In the genomic region with DNA sequence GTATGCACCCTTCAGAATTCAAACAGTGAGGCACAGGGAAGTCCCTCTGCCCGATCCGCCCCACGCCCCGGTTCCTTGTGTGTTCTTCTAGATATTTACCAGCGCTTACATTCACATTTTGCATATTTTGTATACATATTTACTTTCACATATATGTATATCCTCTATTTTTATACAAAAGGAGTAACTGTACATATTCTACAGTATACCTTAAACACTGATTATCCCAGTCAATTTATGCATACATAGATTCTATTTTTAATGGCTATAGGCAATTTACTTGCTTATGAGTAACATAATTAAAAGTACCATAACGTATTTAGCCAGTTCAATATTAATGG, we compare ENCODE assay signal across 1 cellular context.
TF ChIP-seq lines count a peak whose summit lies in the region.

No MANE protein-coding gene starts in this region.

TF ChIP-seq in IMR-90, 13 proteins besides CTCF, POLR2A, EP300 and RAD21:
- no peak for TF ChIP-seq CHD1 (IDR thresholded peaks at IDR 0.05; ENCODE audit: low read depth, low read length)
- no peak for TF ChIP-seq BHLHE40 (IDR thresholded peaks at IDR 0.05; ENCODE audit: low read depth, low read length)
- TF ChIP-seq, protein P1, sequence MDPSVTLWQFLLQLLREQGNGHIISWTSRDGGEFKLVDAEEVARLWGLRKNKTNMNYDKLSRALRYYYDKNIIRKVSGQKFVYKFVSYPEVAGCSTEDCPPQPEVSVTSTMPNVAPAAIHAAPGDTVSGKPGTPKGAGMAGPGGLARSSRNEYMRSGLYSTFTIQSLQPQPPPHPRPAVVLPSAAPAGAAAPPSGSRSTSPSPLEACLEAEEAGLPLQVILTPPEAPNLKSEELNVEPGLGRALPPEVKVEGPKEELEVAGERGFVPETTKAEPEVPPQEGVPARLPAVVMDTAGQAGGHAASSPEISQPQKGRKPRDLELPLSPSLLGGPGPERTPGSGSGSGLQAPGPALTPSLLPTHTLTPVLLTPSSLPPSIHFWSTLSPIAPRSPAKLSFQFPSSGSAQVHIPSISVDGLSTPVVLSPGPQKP (IDR thresholded peaks at IDR 0.05; ENCODE audit: borderline replicate concordance, low read depth, low read length) = no peak
- no peak for TF ChIP-seq CEBPB (IDR thresholded peaks at IDR 0.05; ENCODE audit: low read depth, low read length)
- TF ChIP-seq RFX5 (IDR thresholded peaks at IDR 0.05; ENCODE audit: low read depth, low read length) = no peak
- TF ChIP-seq NFE2L2 (IDR thresholded peaks at IDR 0.05; ENCODE audit: low read depth, low read length) = no peak
- TF ChIP-seq, protein P2, sequence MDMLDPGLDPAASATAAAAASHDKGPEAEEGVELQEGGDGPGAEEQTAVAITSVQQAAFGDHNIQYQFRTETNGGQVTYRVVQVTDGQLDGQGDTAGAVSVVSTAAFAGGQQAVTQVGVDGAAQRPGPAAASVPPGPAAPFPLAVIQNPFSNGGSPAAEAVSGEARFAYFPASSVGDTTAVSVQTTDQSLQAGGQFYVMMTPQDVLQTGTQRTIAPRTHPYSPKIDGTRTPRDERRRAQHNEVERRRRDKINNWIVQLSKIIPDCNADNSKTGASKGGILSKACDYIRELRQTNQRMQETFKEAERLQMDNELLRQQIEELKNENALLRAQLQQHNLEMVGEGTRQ (IDR thresholded peaks at IDR 0.05; ENCODE audit: low read depth, low read length) = no peak
- no peak for TF ChIP-seq MAFK (IDR thresholded peaks at IDR 0.05; ENCODE audit: low read depth, low read length)
- no peak for TF ChIP-seq MXI1 (IDR thresholded peaks at IDR 0.05; ENCODE audit: borderline replicate concordance, low read depth, low read length)
- TF ChIP-seq SMC3 (IDR thresholded peaks at IDR 0.05; ENCODE audit: low read depth, low read length) = no peak
- TF ChIP-seq MAZ (IDR thresholded peaks at IDR 0.05; ENCODE audit: borderline replicate concordance, low read depth, low read length) = no peak
- TF ChIP-seq RCOR1 (IDR thresholded peaks at IDR 0.05; ENCODE audit: insufficient replicate concordance, low read length) = no peak
- TF ChIP-seq FOS (IDR thresholded peaks at IDR 0.05; ENCODE audit: low read depth, low read length) = no peak
